8 cellular contexts compared by ENCODE assay signal in genomic region chr6:125906158-125906998, GRCh38. TPM values are rescaled to one million over a fixed set of nuclear protein-coding genes. Genes with fewer than 3 reads are reported as not detected.
DNase-seq lines count a peak whose midpoint lies in the region; ATAC-seq and TF ChIP-seq lines count a peak whose summit lies in the region.

No MANE protein-coding gene starts in this region.

- H3K9ac ChIP-seq in neural progenitor cell = no peak overlapping the region

- peaks cover 0 to 15% of the 10 kb centered on the region in 2 donors for H3K4me1 Mint-ChIP-seq in effector memory CD8-positive, alpha-beta T cell (ENCODE audit: low read depth in 2 of 2)
- no peaks in the 10 kb centered on the region for H3K4me1 Mint-ChIP-seq in neural progenitor cell

- TF ChIP-seq CTCF in neural progenitor cell (IDR thresholded peaks at IDR 0.05) = peak; percentile 90

- no peaks in the 10 kb centered on the region for H4K20me1 ChIP-seq in neural progenitor cell (ENCODE audit: low read depth)

- no peak overlapping the region for H2AFZ ChIP-seq in neural progenitor cell (replicated peaks)

- no peaks in the 10 kb centered on the region for H3K4me1 ChIP-seq in neural progenitor cell

- DNase-seq in GDM1 (lab: John Stamatoyannopoulos, UW) (peak; percentile 9), neural progenitor cell (ENCODE audit: low spot score) (peak; percentile 72), KG1 (lab: John Stamatoyannopoulos, UW) (no peak)
- peak; percentile 23 for DNase-seq in Jurkat, Clone E6-1 (ENCODE audit: low read depth, low spot score)
- peak; percentile 40 to 42 for DNase-seq in activated CD4-positive, alpha-beta T cell treated with anti-CD3 and anti-CD28 coated beads for 24 hours (ENCODE audit: low read depth in 2 of 2)
- DNase-seq in effector memory CD8-positive, alpha-beta T cell = peak; percentile 24 to 36 (median 25)

- ATAC-seq in effector memory CD8-positive, alpha-beta T cell (replicated peaks) = no peak
- ATAC-seq in GM18511 (IDR thresholded peaks at IDR 0.05; ENCODE audit: unreplicated experiment) (no peak), HG03108 (IDR thresholded peaks at IDR 0.05; ENCODE audit: unreplicated experiment) (no peak)

- H3K27ac Mint-ChIP-seq in effector memory CD8-positive, alpha-beta T cell = peak overlapping the region in 1 of 2 donors; percentile 84
- no peak overlapping the region for H3K27ac Mint-ChIP-seq in neural progenitor cell

- no peak overlapping the region for H3K4me3 Mint-ChIP-seq in effector memory CD8-positive, alpha-beta T cell
- H3K4me3 Mint-ChIP-seq in neural progenitor cell = no peak overlapping the region

- no peak overlapping the region for H3K4me2 ChIP-seq in neural progenitor cell

- no peaks in the 10 kb centered on the region for H3K79me2 ChIP-seq in neural progenitor cell (ENCODE audit: low read depth)

- peaks cover 20% of the 10 kb centered on the region for H3K36me3 Mint-ChIP-seq in effector memory CD8-positive, alpha-beta T cell (ENCODE audit: insufficient read depth)
- H3K36me3 Mint-ChIP-seq in neural progenitor cell = peaks cover 3% of the 10 kb centered on the region

- H3K27me3 ChIP-seq in neural progenitor cell = no peaks in the 10 kb centered on the region

- H3K4me3 ChIP-seq in Jurkat, Clone E6-1 (ENCODE audit: low read length) = no peak overlapping the region
- H3K4me3 ChIP-seq in neural progenitor cell = no peak overlapping the region

- no peaks in the 10 kb centered on the region for H3K9me3 Mint-ChIP-seq in effector memory CD8-positive, alpha-beta T cell
- no peaks in the 10 kb centered on the region for H3K9me3 Mint-ChIP-seq in neural progenitor cell

- no peaks in the 10 kb centered on the region for H3F3A ChIP-seq in neural progenitor cell (ENCODE audit: low read depth)

- H3K36me3 ChIP-seq in neural progenitor cell = no peaks in the 10 kb centered on the region

- H3K27ac ChIP-seq in neural progenitor cell = no peak overlapping the region

- H3K9me3 ChIP-seq in neural progenitor cell (ENCODE audit: low read depth) = no peaks in the 10 kb centered on the region

- no peaks in the 10 kb centered on the region for H3K27me3 Mint-ChIP-seq in effector memory CD8-positive, alpha-beta T cell
- no peaks in the 10 kb centered on the region for H3K27me3 Mint-ChIP-seq in neural progenitor cell (ENCODE audit: insufficient read depth, low read depth)

RNA-seq across cellular contexts. Expression of gene HINT3, which starts 50.2 kb away (rescaled TPM):
- polyA plus RNA-seq in Jurkat, Clone E6-1 (2012; ENCODE audit: insufficient read depth, insufficient read length) = 8.6 TPM
- total RNA-seq in neural progenitor cell (ENCODE audit: low replicate concordance) = 19.5 and 29.6 TPM in 2 replicates
